In the genomic region with DNA sequence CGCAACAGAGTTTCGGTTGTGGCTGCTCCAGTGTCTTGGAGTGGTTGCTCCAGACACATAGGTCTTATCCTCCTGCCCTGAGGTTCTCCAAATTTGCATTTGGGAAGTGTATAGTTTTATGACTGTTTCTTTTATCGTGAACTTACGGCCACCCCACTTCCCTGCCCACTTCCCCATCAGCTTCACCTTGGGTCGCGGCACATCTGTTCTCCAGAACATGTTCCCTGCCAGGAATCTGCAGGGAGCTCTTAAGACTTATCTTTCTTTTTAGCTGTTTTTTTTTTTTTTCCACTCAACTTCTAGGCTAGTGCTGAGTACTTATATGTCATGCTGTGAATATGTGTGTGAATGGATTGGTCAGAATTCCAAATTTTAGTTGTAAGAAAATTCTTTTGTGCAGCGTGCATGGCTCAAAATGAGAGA, we compare ENCODE assay signal across 10 cellular contexts.
A peak's percentile ranks its signal among the peaks of the same experiment; 100 is the strongest.
DNase-seq lines count a peak whose midpoint lies in the region; ATAC-seq, FAIRE-seq and TF ChIP-seq lines count a peak whose summit lies in the region.
"Had no signal": no experiment of that assay in that cellular context is flagged by ENCODE, and none has a peak within 500 bp of the region (broad histone marks: within the 10 kb centered on the region; RNA-seq: fewer than 3 reads in every experiment).

No MANE protein-coding gene starts in this region.

- H3K36me3 Mint-ChIP-seq in nephron progenitor cell (ENCODE audit: low read depth) = peaks cover 11% of the 10 kb centered on the region

- H3K4me1 Mint-ChIP-seq in nephron progenitor cell = peaks cover 62% of the 10 kb centered on the region

- peaks cover 9% of the 10 kb centered on the region for H3K9me3 Mint-ChIP-seq in nephron progenitor cell

- H3K27me3 Mint-ChIP-seq in nephron progenitor cell (ENCODE audit: low read depth, poor library complexity) = no peaks in the 10 kb centered on the region
- H3K27me3 Mint-ChIP-seq: activated CD4-positive, alpha-beta T cell treated with anti-CD3 and anti-CD28 coated beads, Interleukin-2, amount 10 ng/mL, durations not matched to agents 7 days and 5 days had no signal

- no peak overlapping the region for H3K4me3 Mint-ChIP-seq in nephron progenitor cell
- H3K4me3 Mint-ChIP-seq: activated CD4-positive, alpha-beta T cell treated with anti-CD3 and anti-CD28 coated beads, Interleukin-2, amount 10 ng/mL, durations not matched to agents 7 days and 5 days had no signal

- H3K27ac Mint-ChIP-seq in nephron progenitor cell = peak overlapping the region; percentile 48
- H3K27ac Mint-ChIP-seq: activated CD4-positive, alpha-beta T cell treated with anti-CD3 and anti-CD28 coated beads, Interleukin-2, amount 10 ng/mL, durations not matched to agents 7 days and 5 days had no signal

- no peak for ATAC-seq in GM21619 (IDR thresholded peaks at IDR 0.05; ENCODE audit: unreplicated experiment)

- DNase-seq in AG08395 (ENCODE audit: low spot score) = peak; percentile 43
- peak; percentile 79 for DNase-seq in KBM-7
- no peak for DNase-seq in nephron progenitor cell
- DNase-seq in effector CD4-positive, alpha-beta T cell = no peak
- no peak for DNase-seq in stimulated activated CD4-positive, alpha-beta T cell treated with anti-CD3 and anti-CD28 coated beads, Interleukin-2, amount 100 ng/mL, for 24 hours
- no peak for DNase-seq in stimulated activated CD4-positive, alpha-beta T cell treated with anti-CD3 and anti-CD28 coated beads, Interleukin-4, amount 100 ng/mL, for 4 hours
- DNase-seq: activated CD4-positive, alpha-beta T cell treated with anti-CD3 and anti-CD28 coated beads, Interleukin-2, amount 10 ng/mL, durations not matched to agents 7 days and 5 days had no signal

- in situ Hi-C loops in KBM-7 (cut with MboI; ENCODE audit: low pct_unique_long_range_greater_than_20kb, low sequenced_read_pairs) = no loop called here

- no peak for TF ChIP-seq CTCF in nephron progenitor cell (IDR thresholded peaks at IDR 0.05)

- FAIRE-seq in endometrium (lab: Jason Lieb, UNC) = peak; percentile 26
- FAIRE-seq: H1 had no signal

Comparison
In these comparisons a context has a peak if more than half of its experiments do, and no peak if none do; other contexts are left out.
1. DNase-seq: peak in AG08395 (single experiment) and KBM-7 (single experiment); none in nephron progenitor cell (single experiment), effector CD4-positive, alpha-beta T cell (single experiment), stimulated activated CD4-positive, alpha-beta T cell treated with anti-CD3 and anti-CD28 coated beads, Interleukin-2, amount 100 ng/mL, for 24 hours (0 of 2) and stimulated activated CD4-positive, alpha-beta T cell treated with anti-CD3 and anti-CD28 coated beads, Interleukin-4, amount 100 ng/mL, for 4 hours (0 of 2).